25 cellular contexts compared by ENCODE assay signal in genomic region chr15:89900849-89901248, GRCh38. TPM values are rescaled to one million over a fixed set of nuclear protein-coding genes. Genes with fewer than 3 reads are reported as not detected.
"Had no signal": no experiment of that assay in that cellular context is flagged by ENCODE, and none has a peak within 500 bp of the region (broad histone marks: within the 10 kb centered on the region; RNA-seq: fewer than 3 reads in every experiment).

No MANE protein-coding gene starts in this region.

- H3K27me3 Mint-ChIP-seq: natural killer cell treated with Interleukin-12 subunit alpha and Interleukin-12 subunit beta and Interleukin-15 and Interleukin-18, amount 100 ng/mL, for 72 hours; stimulated activated naive CD8-positive, alpha-beta T cell treated with anti-CD3 and anti-CD28 coated beads, Interleukin-15, Interleukin-2, amounts not matched to agents 100 ng/mL and 50 ng/mL, for 24 hours had no signal

- H2AFZ ChIP-seq: parathyroid adenoma had no signal

- H3K27ac ChIP-seq: dorsolateral prefrontal cortex, gastrocnemius medialis, neutrophil, parathyroid adenoma, sigmoid colon, thoracic aorta, tibial nerve, upper lobe of right lung, uterus had no signal

- H3K4me3 Mint-ChIP-seq: memory B cell; mesothelial cell of epicardium; naive B cell; natural killer cell treated with Interleukin-12 subunit alpha and Interleukin-12 subunit beta and Interleukin-15 and Interleukin-18, amount 100 ng/mL, for 72 hours; neural crest cell; stimulated activated naive B cell treated with anti-CD40 and anti-IgM and Interleukin-4, amounts not matched to agents 10 μg/mL and 1 μg/mL and 100 μg/mL, for 72 hours; stimulated activated naive CD8-positive, alpha-beta T cell treated with anti-CD3 and anti-CD28 coated beads, Interleukin-15, Interleukin-2, amounts not matched to agents 100 ng/mL and 50 ng/mL, for 24 hours had no signal

- H3K9ac ChIP-seq: parathyroid adenoma had no signal

- H3K9me3 ChIP-seq: gastrocnemius medialis, mucosa of descending colon, neutrophil, sigmoid colon, thoracic aorta, tibial nerve, upper lobe of right lung, uterus had no signal

- H3K4me1 ChIP-seq: gastrocnemius medialis, parathyroid adenoma, sigmoid colon, tibial nerve, upper lobe of right lung, uterus had no signal

- H3K27ac Mint-ChIP-seq: memory B cell; mesothelial cell of epicardium; naive B cell; natural killer cell treated with Interleukin-12 subunit alpha and Interleukin-12 subunit beta and Interleukin-15 and Interleukin-18, amount 100 ng/mL, for 72 hours; progenitor cell of endocrine pancreas; stimulated activated naive B cell treated with anti-CD40 and anti-IgM and Interleukin-4, amounts not matched to agents 10 μg/mL and 1 μg/mL and 100 μg/mL, for 72 hours; stimulated activated naive CD8-positive, alpha-beta T cell treated with anti-CD3 and anti-CD28 coated beads, Interleukin-15, Interleukin-2, amounts not matched to agents 100 ng/mL and 50 ng/mL, for 24 hours had no signal

- H3K27me3 ChIP-seq: dorsolateral prefrontal cortex, gastrocnemius medialis, neutrophil, sigmoid colon, tibial nerve, upper lobe of right lung, uterus had no signal

- H3K36me3 ChIP-seq: neutrophil, uterus had no signal

- H3K4me3 ChIP-seq: dorsolateral prefrontal cortex, gastrocnemius medialis, lung, mucosa of descending colon, sigmoid colon, thoracic aorta, tibial nerve, upper lobe of right lung, uterus had no signal

- DNase-seq: effector CD4-positive, alpha-beta T cell; gastrocnemius medialis; head of caudate nucleus; hippocampal formation; left colon; mucosa of descending colon; naive B cell; sigmoid colon; stimulated activated CD4-positive, alpha-beta T cell treated with anti-CD3 and anti-CD28 coated beads, Interleukin-2, amount 100 ng/mL, for 24 hours; stimulated activated CD4-positive, alpha-beta T cell treated with anti-CD3 and anti-CD28 coated beads, Interleukin-4, amount 100 ng/mL, for 24 hours; stimulated activated naive B cell treated with anti-CD40 and anti-IgM and Interleukin-4, amounts not matched to agents 10 μg/mL and 1 μg/mL and 100 μg/mL, for 72 hours; upper lobe of right lung; uterus had no signal

- H3K36me3 Mint-ChIP-seq: memory B cell; naive B cell; natural killer cell treated with Interleukin-12 subunit alpha and Interleukin-12 subunit beta and Interleukin-15 and Interleukin-18, amount 100 ng/mL, for 72 hours; stimulated activated naive B cell treated with anti-CD40 and anti-IgM and Interleukin-4, amounts not matched to agents 10 μg/mL and 1 μg/mL and 100 μg/mL, for 72 hours had no signal

- H3K9me3 Mint-ChIP-seq: memory B cell; mesothelial cell of epicardium; naive B cell; natural killer cell treated with Interleukin-12 subunit alpha and Interleukin-12 subunit beta and Interleukin-15 and Interleukin-18, amount 100 ng/mL, for 72 hours; neural crest cell; stimulated activated naive B cell treated with anti-CD40 and anti-IgM and Interleukin-4, amounts not matched to agents 10 μg/mL and 1 μg/mL and 100 μg/mL, for 72 hours; stimulated activated naive CD8-positive, alpha-beta T cell treated with anti-CD3 and anti-CD28 coated beads, Interleukin-15, Interleukin-2, amounts not matched to agents 100 ng/mL and 50 ng/mL, for 24 hours had no signal

- ATAC-seq: gastrocnemius medialis; left colon; mucosa of descending colon; natural killer cell treated with Interleukin-12 subunit alpha and Interleukin-12 subunit beta and Interleukin-15 and Interleukin-18, amount 100 ng/mL, for 72 hours; stimulated activated naive B cell treated with anti-CD40 and anti-IgM and Interleukin-4, amounts not matched to agents 10 μg/mL and 1 μg/mL and 100 μg/mL, for 72 hours; upper lobe of right lung had no signal

- H3K4me1 Mint-ChIP-seq: mesothelial cell of epicardium, neural crest cell had no signal

RNA-seq across cellular contexts. Expression of gene ARPIN, which starts 11.9 kb away (rescaled TPM):
- total RNA-seq: natural killer cell treated with Interleukin-12 subunit alpha and Interleukin-12 subunit beta and Interleukin-15 and Interleukin-18, amount 100 ng/mL, for 72 hours had no signal
